ENCODE assay signal across 1 cellular context in the genomic region with DNA sequence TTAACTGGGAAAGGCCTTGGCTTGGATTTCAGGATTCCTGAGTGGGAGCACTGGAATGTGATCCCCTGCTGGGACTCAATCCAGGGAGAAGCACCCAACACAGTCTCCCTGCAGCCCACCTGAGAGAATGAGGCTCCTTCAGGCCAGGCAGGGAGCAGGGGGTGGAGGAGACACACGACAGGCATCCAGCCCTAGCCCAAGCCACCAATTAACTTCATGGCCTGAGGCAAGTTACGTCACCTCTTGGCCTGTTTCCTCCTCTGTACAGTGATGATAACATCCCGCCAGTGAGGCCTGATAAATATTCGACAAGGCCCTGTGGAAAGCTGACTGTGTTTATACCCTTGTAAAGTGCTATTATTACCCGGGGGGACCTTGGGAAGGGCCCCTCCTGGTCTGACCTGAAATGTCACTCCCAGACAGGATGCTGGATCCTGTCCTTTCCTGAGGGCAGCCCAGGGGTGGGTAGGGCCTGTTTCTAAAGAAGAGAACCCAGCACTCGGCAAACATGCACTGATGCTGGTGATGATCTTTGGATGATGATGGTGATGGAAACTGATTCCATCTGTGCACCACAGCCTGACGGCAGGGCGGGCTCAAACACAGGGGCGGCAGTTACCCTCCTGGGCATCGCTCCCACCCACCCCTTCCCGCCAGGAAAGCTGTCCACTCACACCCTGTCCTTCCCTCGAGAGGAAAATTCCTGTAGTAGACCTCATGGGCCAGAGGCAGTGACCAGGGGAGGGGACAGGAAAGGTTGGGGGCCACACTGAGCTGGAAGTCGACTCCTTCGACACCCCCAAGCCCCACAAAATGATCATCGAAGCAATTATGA.
TF ChIP-seq lines count a peak whose summit lies in the region.

No MANE protein-coding gene starts in this region.

TF ChIP-seq in A549, 52 proteins besides CTCF, POLR2A, EP300 and RAD21 (continued from another document):
- TF ChIP-seq EHMT2 (IDR thresholded peaks at IDR 0.05; ENCODE audit: low read depth): no peak
